24 cellular contexts compared by ENCODE assay signal in genomic region chr1:20641986-20642385, GRCh38. TPM values are rescaled to one million over a fixed set of nuclear protein-coding genes. Genes with fewer than 3 reads are reported as not detected.
"Had no signal": no experiment of that assay in that cellular context is flagged by ENCODE, and none has a peak within 500 bp of the region (broad histone marks: within the 10 kb centered on the region; RNA-seq: fewer than 3 reads in every experiment).

No MANE protein-coding gene starts in this region.

- H3K27ac Mint-ChIP-seq: T-cell had no signal

- H3K9me3 ChIP-seq: SJSA1 had no signal

- H3K27me3 ChIP-seq: SJSA1 had no signal

- H3K4me3 ChIP-seq: SJSA1, SK-N-MC had no signal

- H3K9me3 Mint-ChIP-seq: T-cell had no signal

- DNase-seq: KBM-7, MV-4-11, NCI-H1048, NCI-H1105, NCI-H1417, NCI-H1436 treated with DMSO at 0.1 percent for 48 hours, NCI-H1694, NCI-H187 treated with DMSO at 0.1 percent for 48 hours, NCI-H2029 treated with DMSO at 0.1 percent for 48 hours, NCI-H2171 treated with DMSO at 0.1 percent for 48 hours, NCI-H345, NCI-H446 treated with DMSO at 0.1 percent for 48 hours, NCI-H510A treated with DMSO at 0.1 percent for 48 hours, NCI-H526, PC-3, SHP77 treated with DMSO at 0.1 percent for 48 hours, SW 1271, T-cell had no signal

- H3K4me3 Mint-ChIP-seq: T-cell had no signal

- H3K4me1 ChIP-seq: SJSA1 had no signal

- ATAC-seq: Panc1, PC-3, Right ventricle myocardium inferior, T-cell had no signal

- H3K27me3 Mint-ChIP-seq: T-cell had no signal

- H3K27ac ChIP-seq: SJSA1, SK-N-MC had no signal

RNA-seq across cellular contexts. Expression of gene CDA, which starts 53.1 kb away (rescaled TPM):
- total RNA-seq: LHCN-M2, MCF 10A, SJSA1 had no signal
